12 cellular contexts compared by ENCODE assay signal in the genomic region with DNA sequence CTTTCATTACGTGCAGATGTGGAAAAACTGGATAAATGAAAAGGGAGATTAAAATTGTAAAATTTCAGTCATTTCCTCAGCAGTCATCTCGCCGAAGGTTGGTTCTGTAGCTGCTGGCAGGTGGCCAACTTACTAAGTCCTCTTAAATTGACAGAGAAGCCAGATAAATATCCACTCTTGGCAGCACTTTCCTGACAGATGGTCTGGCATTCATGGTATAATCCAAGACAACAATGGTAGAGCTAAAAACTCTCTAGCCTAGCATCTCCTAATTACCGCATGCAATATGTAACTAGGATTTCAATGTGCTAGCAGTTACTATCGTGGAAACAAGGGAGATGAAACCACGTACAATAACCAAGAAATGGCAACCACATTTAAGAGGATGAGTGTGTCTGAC.
DNase-seq lines count a peak whose midpoint lies in the region; ATAC-seq, FAIRE-seq and TF ChIP-seq lines count a peak whose summit lies in the region.
"Had no signal": no experiment of that assay in that cellular context is flagged by ENCODE, and none has a peak within 500 bp of the region (broad histone marks: within the 10 kb centered on the region; RNA-seq: fewer than 3 reads in every experiment).

No MANE protein-coding gene starts in this region.

- peak overlapping the region; percentile 97 for H3K4me2 ChIP-seq in OCI-LY3 (ENCODE audit: low read length)

- no peak for TF ChIP-seq CTCF in OCI-LY3 (IDR thresholded peaks at IDR 0.05; ENCODE audit: low read depth, low read length)
- no peak for TF ChIP-seq CTCF in D721Med (IDR thresholded peaks at IDR 0.05; ENCODE audit: insufficient read depth, missing control alignments)

- H3K4me3 ChIP-seq in OCI-LY3 (ENCODE audit: low read length), result peak overlapping the region; percentile 74
- H3K4me3 ChIP-seq: esophagus squamous epithelium, tibial nerve had no signal

- H3K9me3 ChIP-seq in OCI-LY3 (ENCODE audit: insufficient read depth, low read length), result no peaks in the 10 kb centered on the region
- H3K9me3 ChIP-seq: esophagus squamous epithelium, tibial nerve had no signal

- peaks cover 56% of the 10 kb centered on the region for H3K4me1 ChIP-seq in OCI-LY3 (ENCODE audit: low read length)
- H3K4me1 ChIP-seq: tibial nerve had no signal

- ATAC-seq in HG03025 (IDR thresholded peaks at IDR 0.05; ENCODE audit: low FRiP score, unreplicated experiment) (no peak), GM18519 (IDR thresholded peaks at IDR 0.05; ENCODE audit: low FRiP score, unreplicated experiment) (no peak)

- FAIRE-seq in D721Med (lab: Jason Lieb, UNC), result no peak

- no peaks in the 10 kb centered on the region for H3K27me3 ChIP-seq in OCI-LY3 (ENCODE audit: low read depth, low read length)
- H3K27me3 ChIP-seq: esophagus squamous epithelium, tibial nerve had no signal

- H2AFZ ChIP-seq in OCI-LY3 (ENCODE audit: low read depth, low read length), result no peak overlapping the region

- H3K36me3 ChIP-seq in OCI-LY3 (replicated peaks; ENCODE audit: low read depth, low read length), result peaks cover 31% of the 10 kb centered on the region
- H3K36me3 ChIP-seq: esophagus squamous epithelium, tibial nerve had no signal

- peaks cover 80% of the 10 kb centered on the region for H3K79me2 ChIP-seq in OCI-LY3 (ENCODE audit: low read length)

- peak overlapping the region; percentile 52 for H3K9ac ChIP-seq in OCI-LY3 (ENCODE audit: low read length)

- H3K27ac ChIP-seq in OCI-LY3 (ENCODE audit: low read length), result peak overlapping the region; percentile 24
- H3K27ac ChIP-seq: esophagus squamous epithelium, tibial nerve had no signal

- DNase-seq in COLO668 (lab: John Stamatoyannopoulos, UW; ENCODE audit: unreplicated experiment) (peak; percentile 69), NCI-H1694 (lab: John Stamatoyannopoulos, UW) (peak; percentile 97), fibroblast of the conjunctiva (ENCODE audit: low read depth) (peak; percentile 53), D721Med (ENCODE audit: insufficient read length, low spot score) (no peak), GM03348 (ENCODE audit: low spot score) (no peak)
- DNase-seq: activated CD8-positive, alpha-beta memory T cell treated with anti-CD3 and anti-CD28 coated beads for 24 hours; amniotic stem cell; esophagus squamous epithelium had no signal

- 0 out of 2 replicates have a peak, but pooled peaks cover 7% of the 10 kb centered on the region for H4K20me1 ChIP-seq in OCI-LY3 (ENCODE audit: insufficient read depth, low read length)

Comparison
In these comparisons a context has a peak if more than half of its experiments do, and no peak if none do; other contexts are left out.
1. DNase-seq: peak in COLO668 (single experiment), NCI-H1694 (single experiment) and fibroblast of the conjunctiva (single experiment); none in D721Med (single experiment) and GM03348 (single experiment).